Comparison of ENCODE assay signal across 1 cellular context in the genomic region with DNA sequence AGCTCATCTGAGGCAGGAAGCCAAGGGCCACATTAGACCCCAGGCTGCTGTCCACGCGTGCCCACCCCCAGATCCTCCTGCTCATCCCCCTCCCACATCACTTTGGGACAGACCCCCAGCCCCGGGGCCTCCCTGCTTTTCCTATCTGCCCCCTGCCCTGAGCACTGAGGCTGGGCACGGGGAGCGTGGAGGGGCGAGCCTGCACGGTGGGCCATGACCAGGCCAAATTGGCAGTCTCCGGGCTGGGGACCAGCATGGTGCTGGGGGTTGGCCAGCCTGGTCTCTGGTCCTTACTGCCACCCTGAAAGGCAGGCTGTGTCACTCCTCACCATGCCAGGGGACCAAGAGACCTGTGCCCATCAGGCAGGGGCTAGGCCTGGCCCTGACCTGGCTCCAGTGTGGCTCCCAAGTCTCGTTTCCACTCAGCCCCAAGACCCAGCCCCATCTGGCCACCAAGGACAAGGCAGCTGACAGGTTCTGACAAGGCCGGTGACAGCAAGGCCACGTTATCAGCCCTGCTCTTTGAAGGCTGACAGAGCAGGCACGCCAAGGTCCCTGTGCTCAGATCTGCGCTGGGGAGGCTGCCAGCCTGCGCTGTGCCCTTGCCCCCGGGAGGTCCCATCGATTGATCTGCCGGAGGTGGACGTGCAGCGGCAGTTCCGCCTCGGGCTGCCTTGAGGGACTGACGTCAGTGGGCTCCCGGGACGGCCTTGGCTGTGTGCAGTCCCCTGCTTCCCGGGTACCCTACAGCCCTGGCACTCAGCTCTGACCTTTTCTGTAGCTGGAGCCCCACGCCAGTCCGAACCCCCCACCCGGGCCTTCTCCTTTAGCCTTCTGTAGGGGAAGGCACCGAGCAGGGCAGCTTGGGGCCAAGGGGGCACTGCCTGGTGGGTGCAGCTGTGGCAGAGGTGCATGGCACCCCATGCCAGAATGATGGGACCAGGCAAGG.
TF ChIP-seq lines count a peak whose summit lies in the region.

No MANE protein-coding gene starts in this region.

TF ChIP-seq in HCT116, 20 proteins besides CTCF, POLR2A, EP300 and RAD21:
- peak; percentile 97 for TF ChIP-seq TCF7L2 (IDR thresholded peaks at IDR 0.05; ENCODE audit: borderline replicate concordance, extremely low read depth, insufficient read depth, insufficient read length)
- no peak for TF ChIP-seq SRF (IDR thresholded peaks at IDR 0.05; ENCODE audit: low read depth)
